ENCODE assay signal across 8 cellular contexts in the genomic region with DNA sequence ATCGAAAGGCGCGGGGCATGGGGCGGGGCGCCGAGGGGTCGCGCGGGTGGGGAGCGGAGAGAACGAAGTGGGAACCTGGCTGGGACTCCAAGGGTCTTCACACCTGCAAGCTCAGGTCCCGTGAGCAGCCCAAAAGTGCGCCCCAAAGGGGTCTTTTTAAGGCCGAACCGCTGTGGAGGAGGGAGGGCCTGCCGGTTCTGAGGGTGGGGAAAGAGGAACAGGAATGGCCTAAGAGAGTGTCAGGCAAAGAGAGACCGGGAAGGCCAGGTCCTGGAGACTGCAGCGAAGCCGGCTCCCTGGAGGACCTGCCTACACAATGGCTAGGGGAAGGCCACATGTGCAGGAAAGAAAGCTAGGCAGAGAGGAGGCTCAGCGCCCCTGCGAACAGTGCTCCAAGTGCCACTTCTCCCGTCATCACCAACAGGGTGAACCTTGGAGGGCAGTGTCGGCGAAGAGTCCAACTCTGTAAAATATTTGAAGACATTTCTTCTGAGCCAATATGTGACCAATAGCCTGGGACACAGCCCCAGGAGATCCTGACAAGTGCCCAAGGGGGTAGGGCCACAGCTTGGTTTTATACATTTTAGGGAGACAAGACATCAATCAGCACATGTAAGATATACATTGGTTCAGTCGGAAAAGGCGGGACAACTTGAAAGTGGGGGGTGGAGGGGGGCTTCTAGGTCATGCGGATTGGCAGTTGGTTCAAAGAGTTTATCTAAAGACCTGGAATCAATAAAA. TPM values are rescaled to one million over a fixed set of nuclear protein-coding genes. Genes with fewer than 3 reads are reported as not detected.
DNase-seq lines count a peak whose midpoint lies in the region; ATAC-seq and TF ChIP-seq lines count a peak whose summit lies in the region.

No MANE protein-coding gene starts in this region.

- CTCF ChIA-PET in HCT116 (lab: Charles Lee): interaction anchor here (0.6 to 1.4 kb wide), 2 partner anchors 22 to 507 kb away, joined by 3 read pairs; partner anchors contain the start of gene ESS2

- POLR2A ChIA-PET in HCT116 (lab: Charles Lee): interaction anchor here (0.9 to 1.7 kb wide), 3 partner anchors 12 to 21 kb away, joined by 3 to 6 read pairs (median 5); partner anchors contain the start of gene ESS2

- peak overlapping the region; percentile 50 for H3K9ac ChIP-seq in HCT116 (ENCODE audit: low read length)

- no peaks in the 10 kb centered on the region for H4K20me1 ChIP-seq in HCT116 (ENCODE audit: insufficient read depth)
- peaks cover 38% of the 10 kb centered on the region for H4K20me1 ChIP-seq in hepatocyte (ENCODE audit: insufficient read depth, poor library complexity, severe bottlenecking)

- H3K27ac ChIP-seq in HCT116 (ENCODE audit: low read depth, low read length) (no peak overlapping the region), hepatocyte (peak overlapping the region; percentile 65), sigmoid colon (peak overlapping the region; percentile 93 to 96 (median 94))

- no peak for TF ChIP-seq RAD21 in HCT116 (IDR thresholded peaks at IDR 0.05; ENCODE audit: low read depth)

- DNase-seq in AG20443 (ENCODE audit: low spot score) (peak; percentile 49), HCT116 (ENCODE audit: low read depth, low spot score) (no peak), hepatocyte (ENCODE audit: low spot score) (peak; percentile 63), sigmoid colon (no peak), putamen (ENCODE audit: low spot score) (no peak)
- DNase-seq in activated CD4-positive, alpha-beta T cell treated with anti-CD3 and anti-CD28 coated beads, Interleukin-2, amount 50 U/mL, for 1 hour: no peak

- peak; percentile 10 for ATAC-seq in HCT116
- ATAC-seq in activated T-helper 17 cell treated with anti-CD3 and anti-CD28 coated beads, Interleukin-2, amount 50 U/mL, for 72 hours (replicated peaks): no peak
- no peak for ATAC-seq in GM19023 (IDR thresholded peaks at IDR 0.05; ENCODE audit: unreplicated experiment)

- 0 out of 4 replicates have a peak, but pooled peaks cover 0 to 4% of the 10 kb centered on the region in 2 experiments for H3K36me3 ChIP-seq in HCT116 (ENCODE audit: control insufficient read depth in 1 of 2, insufficient read depth in 2 of 2, low read length in 2 of 2)
- H3K36me3 ChIP-seq in hepatocyte (replicated peaks; ENCODE audit: insufficient read depth, low read depth): no peaks in the 10 kb centered on the region
- H3K36me3 ChIP-seq in sigmoid colon: no peaks in the 10 kb centered on the region

- RAD21 ChIA-PET in HCT116 (lab: Charles Lee; ENCODE audit: low non-redundant PET in 1 of 2, low total read pairs in 2 of 2, uncharacterized antibody in 2 of 2, unreplicated experiment in 2 of 2): no interaction called here

- peak overlapping the region; percentile 79 for H3K4me2 ChIP-seq in HCT116 (ENCODE audit: low read length)
- H3K4me2 ChIP-seq in hepatocyte: peak overlapping the region; percentile 96

- peak overlapping the region; percentile 87 for H3K4me3 Mint-ChIP-seq in activated T-helper 17 cell treated with anti-CD3 and anti-CD28 coated beads, Interleukin-2, amount 50 U/mL, for 72 hours

- H3K4me3 ChIP-seq in HCT116 (replicated peaks in 1 of 2; ENCODE audit: low read depth in 1 of 2, low read length in 2 of 2) (peak overlapping the region; percentile 36 to 95), hepatocyte (peak overlapping the region; percentile 32), sigmoid colon (peak overlapping the region; percentile 81 to 96 (median 90))

- H3K36me3 Mint-ChIP-seq in activated T-helper 17 cell treated with anti-CD3 and anti-CD28 coated beads, Interleukin-2, amount 50 U/mL, for 72 hours (ENCODE audit: low read depth): no peaks in the 10 kb centered on the region

- H3K79me2 ChIP-seq in HCT116 (ENCODE audit: insufficient read depth, low read length): peaks cover 43% of the 10 kb centered on the region
- peaks cover 38% of the 10 kb centered on the region for H3K79me2 ChIP-seq in hepatocyte

- no peaks in the 10 kb centered on the region for H3K9me3 Mint-ChIP-seq in activated T-helper 17 cell treated with anti-CD3 and anti-CD28 coated beads, Interleukin-2, amount 50 U/mL, for 72 hours

- TF ChIP-seq EP300 in sigmoid colon (IDR thresholded peaks at IDR 0.05): no peak

- no TSS peak for BruUV-seq in HCT116 (replicated peaks; lab: Mats Ljungman, UMichigan)

- TF ChIP-seq POLR2A in HCT116 (IDR thresholded peaks at IDR 0.05; ENCODE audit: borderline replicate concordance, extremely low read depth, insufficient read depth, insufficient read length) (no peak), sigmoid colon (IDR thresholded peaks at IDR 0.05) (no peak)

- intact Hi-C loops in HCT116 (cut with micrococcal nuclease) (loop anchor here (5.0 kb wide), 1 partner anchor 354 kb away; the partner anchor contains the start of genes CDC45 and UFD1), sigmoid colon (cut with DNase I) (loop anchor here (1.0 to 5.0 kb wide), 4 partner anchors 22 to 354 kb away; partner anchors contain the start of genes C22orf39, CDC45, ESS2 and SLC25A1)

- H3K27me3 Mint-ChIP-seq in activated T-helper 17 cell treated with anti-CD3 and anti-CD28 coated beads, Interleukin-2, amount 50 U/mL, for 72 hours: no peaks in the 10 kb centered on the region

- 19% methylated on average over 19 of the region's 27 CpGs for WGBS in hepatocyte (ENCODE audit: low lambda C conversion rate, missing lambda C conversion rate)
- 23 to 24% methylated on average over 27 of the region's 27 CpGs for WGBS in sigmoid colon, 2 donors

- H3K9me3 ChIP-seq in HCT116 (ENCODE audit: control insufficient read depth in 1 of 2, insufficient read depth in 1 of 2, low read depth in 1 of 2, low read length in 2 of 2) (no peaks in the 10 kb centered on the region), hepatocyte (ENCODE audit: low read depth) (no peaks in the 10 kb centered on the region), sigmoid colon (no peaks in the 10 kb centered on the region)

- no peak overlapping the region for H3K27ac Mint-ChIP-seq in activated T-helper 17 cell treated with anti-CD3 and anti-CD28 coated beads, Interleukin-2, amount 50 U/mL, for 72 hours

- H3K4me1 ChIP-seq in HCT116 (ENCODE audit: control insufficient read depth in 1 of 2, insufficient read depth in 2 of 2, low read length in 2 of 2) (peaks cover 10 to 23% of the 10 kb centered on the region in 2 experiments), hepatocyte (ENCODE audit: insufficient read depth) (peaks cover 15% of the 10 kb centered on the region), sigmoid colon (peaks cover 0 to 44% (median 42%) of the 10 kb centered on the region in 4 donors)

- TF ChIP-seq CTCF in HCT116 (IDR thresholded peaks at IDR 0.05 in 2 of 3, conservative IDR thresholded peaks at IDR 0.05 in 1 of 3; ENCODE audit: borderline replicate concordance in 1 of 3, insufficient read depth in 1 of 3, low read depth in 2 of 3, low read length in 2 of 3) (no peak), hepatocyte (IDR thresholded peaks at IDR 0.05; ENCODE audit: poor library complexity) (no peak), sigmoid colon (IDR thresholded peaks at IDR 0.05) (no peak)

- H3K9me2 ChIP-seq in HCT116 (ENCODE audit: insufficient read depth) (no peaks in the 10 kb centered on the region), hepatocyte (replicated peaks; ENCODE audit: insufficient read depth) (no peaks in the 10 kb centered on the region)

- peaks cover 18% of the 10 kb centered on the region for H3K4me1 Mint-ChIP-seq in activated T-helper 17 cell treated with anti-CD3 and anti-CD28 coated beads, Interleukin-2, amount 50 U/mL, for 72 hours

- no peaks in the 10 kb centered on the region for H3K27me3 ChIP-seq in HCT116 (ENCODE audit: insufficient read depth, low read length)
- H3K27me3 ChIP-seq in hepatocyte: no peaks in the 10 kb centered on the region
- no peaks in the 10 kb centered on the region for H3K27me3 ChIP-seq in sigmoid colon

- peak overlapping the region; percentile 41 for H2AFZ ChIP-seq in HCT116 (ENCODE audit: low read depth, low read length, poor library complexity, severe bottlenecking)
- peak overlapping the region; percentile 94 for H2AFZ ChIP-seq in hepatocyte

TF ChIP-seq in HCT116, 20 proteins besides CTCF, POLR2A, EP300 and RAD21 (continues in another document):
- TF ChIP-seq TCF7L2 (IDR thresholded peaks at IDR 0.05; ENCODE audit: borderline replicate concordance, extremely low read depth, insufficient read depth, insufficient read length) (no peak), EZH2phosphoT487 (IDR thresholded peaks at IDR 0.05; ENCODE audit: borderline replicate concordance) (no peak)

RNA-seq across cellular contexts. Expression of gene DGCR2, which starts 0.7 kb away (rescaled TPM):
- 42.9 TPM for total RNA-seq in HCT116 (2021; ENCODE audit: unreplicated experiment)
- polyA plus RNA-seq in HCT116 (2012): 39.2 and 48.9 TPM in 2 replicates
- total RNA-seq in activated T-helper 17 cell treated with anti-CD3 and anti-CD28 coated beads, Interleukin-2, amount 50 U/mL, for 72 hours: 10 to 100 TPM; 22.6 to 27.3 TPM
- total RNA-seq in hepatocyte: 45.2 and 61.5 TPM in 2 replicates
- 62.4 and 67.2 TPM in 2 replicates for polyA plus RNA-seq in hepatocyte
- total RNA-seq in sigmoid colon: 10 to 100 TPM; 25.5 to 36.8 (median 32.7) TPM
- polyA plus RNA-seq in sigmoid colon: 10 to 100 TPM in 2 of 3 donors, 1 to 10 TPM in 1; 7.2 to 68.7 (median 11.8) TPM

RNA-seq across cellular contexts. Expression of gene TSSK2, which starts 8.2 kb away (rescaled TPM):
- total RNA-seq in HCT116 (2021; ENCODE audit: unreplicated experiment) (not detected), hepatocyte (not detected in 2 replicates), sigmoid colon (not detected)
- not detected in 2 replicates for polyA plus RNA-seq in HCT116 (2012)
- total RNA-seq in activated T-helper 17 cell treated with anti-CD3 and anti-CD28 coated beads, Interleukin-2, amount 50 U/mL, for 72 hours: not detected
- polyA plus RNA-seq in hepatocyte (not detected in 2 replicates), sigmoid colon (under 1 TPM in 1 of 3 donors, not detected in 2; 0.12 TPM)

RNA-seq across cellular contexts. Expression of gene ESS2, which starts 21.5 kb away (rescaled TPM):
- 17.7 TPM for total RNA-seq in HCT116 (2021; ENCODE audit: unreplicated experiment)
- 11.4 and 13.6 TPM in 2 replicates for polyA plus RNA-seq in HCT116 (2012)
- 10 to 100 TPM; 13.8 to 20.8 TPM for total RNA-seq in activated T-helper 17 cell treated with anti-CD3 and anti-CD28 coated beads, Interleukin-2, amount 50 U/mL, for 72 hours
- 7.6 and 9.0 TPM in 2 replicates for total RNA-seq in hepatocyte
- polyA plus RNA-seq in hepatocyte: 11.4 and 11.7 TPM in 2 replicates
- total RNA-seq in sigmoid colon: 10 to 100 TPM; 12.9 to 15.5 (median 14.0) TPM
- polyA plus RNA-seq in sigmoid colon: 10 to 100 TPM in 1 of 3 donors, 1 to 10 TPM in 2; 7.2 to 12.9 (median 7.4) TPM

RNA-seq across cellular contexts. Expression of gene GSC2, which starts 27.2 kb away (rescaled TPM):
- not detected for total RNA-seq in HCT116 (2021; ENCODE audit: unreplicated experiment)
- polyA plus RNA-seq in HCT116 (2012): not detected in 2 replicates
- not detected for total RNA-seq in activated T-helper 17 cell treated with anti-CD3 and anti-CD28 coated beads, Interleukin-2, amount 50 U/mL, for 72 hours
- total RNA-seq in hepatocyte: not detected in 2 replicates
- not detected in 2 replicates for polyA plus RNA-seq in hepatocyte
- total RNA-seq in sigmoid colon: not detected
- not detected for polyA plus RNA-seq in sigmoid colon

RNA-seq across cellular contexts. Expression of gene SLC25A1, which starts 55.6 kb away (rescaled TPM):
- total RNA-seq in HCT116 (2021; ENCODE audit: unreplicated experiment) (146 TPM), hepatocyte (162 and 187 TPM in 2 replicates), sigmoid colon (10 to 100 TPM; 28.2 to 45.3 (median 33.4) TPM)
- polyA plus RNA-seq in HCT116 (2012): 130 and 133 TPM in 2 replicates
- 10 to 100 TPM; 33.4 to 47.9 TPM for total RNA-seq in activated T-helper 17 cell treated with anti-CD3 and anti-CD28 coated beads, Interleukin-2, amount 50 U/mL, for 72 hours
- polyA plus RNA-seq in hepatocyte (395 and 422 TPM in 2 replicates), sigmoid colon (100 to 1,000 TPM in 2 of 3 donors, 10 to 100 TPM in 1; 72.1 to 146 (median 119) TPM)

Comparison
In these comparisons a context has a peak if more than half of its experiments do, and no peak if none do; other contexts are left out.
1. DNase-seq: peak in AG20443 (single experiment) and hepatocyte (single experiment); none in HCT116 (single experiment), sigmoid colon (single experiment), putamen (single experiment) and activated CD4-positive, alpha-beta T cell treated with anti-CD3 and anti-CD28 coated beads, Interleukin-2, amount 50 U/mL, for 1 hour (single experiment).
2. H3K4me3 ChIP-seq: peak in every context shown above with its lines; median percentile 90 in sigmoid colon; 66 in HCT116; 32 in hepatocyte.